Comparison of ENCODE assay signal across 27 cellular contexts in the genomic region with DNA sequence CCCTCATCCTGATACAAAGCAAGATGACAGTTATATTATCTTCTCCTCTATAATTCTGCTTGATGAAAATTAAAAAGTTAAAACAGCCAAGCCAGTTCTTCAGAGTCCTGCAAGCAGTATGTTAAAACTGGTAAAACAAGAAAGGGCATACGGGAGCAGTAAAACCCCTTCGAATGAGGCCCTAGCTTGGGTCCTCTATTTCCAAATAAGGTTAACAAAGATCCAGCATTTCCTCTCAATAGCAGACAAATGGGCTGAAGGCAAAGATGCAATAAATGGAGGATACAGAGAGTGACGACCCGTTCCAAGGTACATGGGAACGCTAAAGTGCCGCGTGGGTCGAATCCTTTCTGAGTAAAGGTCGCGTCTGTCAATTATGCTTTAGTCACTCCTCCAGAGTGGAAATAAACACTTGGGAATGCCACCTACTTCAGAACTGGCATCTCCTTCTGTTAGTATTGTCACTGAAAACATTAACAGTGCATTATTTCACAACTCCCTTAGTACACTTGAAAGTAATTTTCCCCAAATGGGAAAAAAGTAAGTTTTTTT. TPM values are rescaled to one million over a fixed set of nuclear protein-coding genes. Genes with fewer than 3 reads are reported as not detected.
DNase-seq lines count a peak whose midpoint lies in the region; ATAC-seq, FAIRE-seq and TF ChIP-seq lines count a peak whose summit lies in the region.
"Had no signal": no experiment of that assay in that cellular context is flagged by ENCODE, and none has a peak within 500 bp of the region (broad histone marks: within the 10 kb centered on the region; RNA-seq: fewer than 3 reads in every experiment).

No MANE protein-coding gene starts in this region.

- TF ChIP-seq CTCF in heart left ventricle (IDR thresholded peaks at IDR 0.05): no peak
- no peak for TF ChIP-seq CTCF in H1 (IDR thresholded peaks at IDR 0.05; ENCODE audit: control extremely low read depth in 1 of 3, insufficient read depth in 1 of 3, low read depth in 1 of 3, low read length in 3 of 3)
- TF ChIP-seq CTCF in lung (IDR thresholded peaks at IDR 0.05; ENCODE audit: control extremely low read depth, extremely low read depth): no peak
- TF ChIP-seq CTCF in transverse colon (IDR thresholded peaks at IDR 0.05): no peak
- TF ChIP-seq CTCF in foreskin fibroblast (IDR thresholded peaks at IDR 0.05; ENCODE audit: low read depth, low read length): no peak

- H3K9me3 ChIP-seq in heart left ventricle: peaks cover 0 to 8% (median 0%) of the 10 kb centered on the region in 12 donors
- no peaks in the 10 kb centered on the region for H3K9me3 ChIP-seq in H1 (ENCODE audit: insufficient read depth in 2 of 2, low read depth in 1 of 2, low read length in 1 of 2)
- peaks cover 0 to 3% of the 10 kb centered on the region in 2 donors for H3K9me3 ChIP-seq in lung (ENCODE audit: control insufficient read depth in 2 of 2, insufficient read depth in 1 of 2, low read length in 1 of 2)
- no peaks in the 10 kb centered on the region for H3K9me3 ChIP-seq in transverse colon
- H3K9me3 ChIP-seq: body of pancreas, esophagus muscularis mucosa, vagina had no signal

- in situ Hi-C loops in transverse colon (cut with MboI; ENCODE audit: low pct_ligation_motif_present in 1 of 4, low pct_unique_long_range_greater_than_20kb in 1 of 4, low sequenced_read_pairs in 3 of 4): no loop called here

- no peak overlapping the region for H3K18ac ChIP-seq in H1 (ENCODE audit: extremely low read depth, low read length)

- TF ChIP-seq POLR2A in heart left ventricle (IDR thresholded peaks at IDR 0.05) (no peak), H1 (IDR thresholded peaks at IDR 0.05; ENCODE audit: control extremely low read depth in 1 of 2, low read depth in 2 of 2, low read length in 2 of 2) (no peak), transverse colon (IDR thresholded peaks at IDR 0.05) (no peak)

- H2AFZ ChIP-seq in H1 (ENCODE audit: low read length): no peak overlapping the region

- no peak overlapping the region for H3K56ac ChIP-seq in H1 (replicated peaks; ENCODE audit: insufficient read length, low read depth, low read length)

- H3K14ac ChIP-seq in H1 (ENCODE audit: insufficient read length): no peak overlapping the region

- no peak overlapping the region for H4K91ac ChIP-seq in H1 (replicated peaks; ENCODE audit: insufficient read length, low read length)

- FAIRE-seq in H1 (lab: Jason Lieb, UNC): peak; percentile 72
- FAIRE-seq: H54 had no signal

- no peak overlapping the region for H2BK20ac ChIP-seq in H1 (ENCODE audit: low read length)

- no peak overlapping the region for H4K8ac ChIP-seq in H1 (ENCODE audit: extremely low read depth, insufficient read depth, low read length)

- peaks cover 0 to 53% of the 10 kb centered on the region in 2 experiments; a peak in 2 of 4 replicates for H3K79me2 ChIP-seq in H1 (ENCODE audit: control insufficient read depth in 1 of 2, insufficient read depth in 2 of 2, low read length in 2 of 2)

- 0 out of 4 replicates have a peak overlapping the region, but pooled peaks have one; percentile 22 to 23 for H3K4me2 ChIP-seq in H1 (ENCODE audit: insufficient read depth in 1 of 2, low read depth in 2 of 2, low read length in 2 of 2)

- no peak overlapping the region for H2BK12ac ChIP-seq in H1 (ENCODE audit: low read depth, low read length)

- H3K4me1 ChIP-seq in heart left ventricle (peaks cover 0 to 17% (median 1%) of the 10 kb centered on the region in 12 donors), H1 (replicated peaks in 1 of 4; ENCODE audit: control insufficient read depth in 3 of 4, insufficient read depth in 4 of 4, low read length in 3 of 4) (peaks cover 0 to 8% (median 3%) of the 10 kb centered on the region in 4 experiments; a peak in 5 of 7 replicates), lung (ENCODE audit: control insufficient read depth in 2 of 2, insufficient read depth in 2 of 2, low read length in 2 of 2) (peaks cover 0 to 1% of the 10 kb centered on the region in 2 donors), transverse colon (peaks cover 0 to 69% (median 36%) of the 10 kb centered on the region in 4 donors)
- H3K4me1 ChIP-seq: body of pancreas, foreskin keratinocyte had no signal

- H2BK15ac ChIP-seq in H1 (ENCODE audit: low read length): no peak overlapping the region

- no peak overlapping the region for H2BK120ac ChIP-seq in H1 (replicated peaks; ENCODE audit: low read depth, low read length)

- no peak for TF ChIP-seq EP300 in H1 (IDR thresholded peaks at IDR 0.05; ENCODE audit: borderline replicate concordance in 1 of 2, low read depth in 2 of 2, low read length in 2 of 2)
- no peak for TF ChIP-seq EP300 in transverse colon (IDR thresholded peaks at IDR 0.05; ENCODE audit: low read depth)

- no peak overlapping the region for H3K4ac ChIP-seq in H1 (replicated peaks; ENCODE audit: insufficient read length, low read depth, low read length)

- CTCF ChIA-PET in H1 (lab: Charles Lee; ENCODE audit: partially characterized antibody): interaction anchor here (0.7 kb wide), 1 partner anchor 57 kb away, joined by 3 read pairs; no protein-coding TSS in a partner anchor

- H3K4me3 ChIP-seq in heart left ventricle (peak overlapping the region in 1 of 12 donors; percentile 12), H1 (ENCODE audit: extremely low read depth in 1 of 4, insufficient read depth in 2 of 4, low read depth in 3 of 4, low read length in 4 of 4) (no peak overlapping the region), lung (no peak overlapping the region), transverse colon (no peak overlapping the region), foreskin fibroblast (ENCODE audit: low read depth in 1 of 2, low read length in 2 of 2) (no peak overlapping the region)
- H3K4me3 ChIP-seq: body of pancreas, esophagus muscularis mucosa, vagina had no signal

- no peak overlapping the region for H3K23ac ChIP-seq in H1 (ENCODE audit: insufficient read length)

- DNase-seq in heart left ventricle: no peak
- DNase-seq in cardiac septum (ENCODE audit: low spot score): no peak
- DNase-seq in H1 (ENCODE audit: low read depth in 1 of 2, low spot score in 2 of 2): no peak
- DNase-seq in lung (ENCODE audit: low spot score): no peak
- DNase-seq in transverse colon: peak; percentile 50
- DNase-seq in foreskin fibroblast: no peak
- DNase-seq in NCI-H2171 treated with DMSO at 0.1 percent for 48 hours (lab: John Stamatoyannopoulos, UW): no peak
- DNase-seq in DMS53 treated with DMSO at 0.1 percent for 48 hours (lab: John Stamatoyannopoulos, UW; ENCODE audit: unreplicated experiment): no peak
- DNase-seq: activated CD4-positive, alpha-beta T cell treated with anti-CD3 and anti-CD28 coated beads for 36 hours; activated CD8-positive, alpha-beta T cell treated with anti-CD3 and anti-CD28 coated beads, Interleukin-2, amount 10 ng/mL, durations not matched to agents 7 days and 5 days; activated naive CD4-positive, alpha-beta T cell treated with anti-CD3 and anti-CD28 coated beads, Interleukin-2, amount 50 U/mL, for 16 hours; body of pancreas; CD4-positive, CD25-positive, alpha-beta regulatory T cell; cerebellar nuclear complex; DND-41; foreskin keratinocyte; Karpas-422; midbrain; naive thymus-derived CD4-positive, alpha-beta T cell; NCI-H2029 treated with DMSO at 0.1 percent for 48 hours; NCI-H748 treated with DMSO at 0.1 percent for 48 hours; stimulated activated naive CD4-positive, alpha-beta T cell had no signal

- ATAC-seq in heart left ventricle (peak in 3 of 4 donors; percentile 35 to 89 (median 64)), lung (ENCODE audit: insufficient read depth, low FRiP score) (peak; percentile 34)
- ATAC-seq: activated CD4-positive, alpha-beta T cell treated with anti-CD3 and anti-CD28 coated beads for 36 hours; activated CD8-positive, alpha-beta T cell treated with anti-CD3 and anti-CD28 coated beads, Interleukin-2, amount 10 ng/mL, durations not matched to agents 7 days and 5 days; activated T-helper 17 cell treated with anti-CD3 and anti-CD28 coated beads, Interleukin-2, amount 50 U/mL, for 72 hours; body of pancreas; foreskin keratinocyte; naive thymus-derived CD4-positive, alpha-beta T cell; Panc1 had no signal

- no peak overlapping the region for H2AK5ac ChIP-seq in H1 (ENCODE audit: low read depth, low read length)

- intact Hi-C loops in heart left ventricle (cut with DNase I) (no loop called here), cardiac septum (cut with DNase I) (no loop called here), transverse colon (cut with DNase I; ENCODE audit: low total_unique reads) (no loop called here)

- H3K27me3 ChIP-seq in heart left ventricle (no peaks in the 10 kb centered on the region), H1 (replicated peaks in 1 of 4; ENCODE audit: control insufficient read depth in 3 of 4, extremely low read depth in 1 of 4, insufficient read depth in 3 of 4, low read length in 3 of 4) (no peaks in the 10 kb centered on the region), lung (ENCODE audit: control insufficient read depth, insufficient read depth) (no peaks in the 10 kb centered on the region), transverse colon (no peaks in the 10 kb centered on the region)
- H3K27me3 ChIP-seq: body of pancreas, esophagus muscularis mucosa, foreskin keratinocyte, vagina had no signal

- POLR2A ChIA-PET in H1 (lab: Charles Lee; ENCODE audit: partially characterized antibody): interaction anchor here (2.2 kb wide), 1 partner anchor 25 kb away, joined by 9 read pairs; a partner anchor contains a TSS

- 45 to 65% (median 61%) methylated on average over 10 of the region's 10 CpGs for WGBS in heart left ventricle, 4 donors
- WGBS in H1 (ENCODE audit: extremely low coverage in 1 of 2, insufficient coverage in 1 of 2, insufficient read length in 1 of 2, insufficient replicate concordance in 2 of 2, low coverage in 1 of 2, low lambda C conversion rate in 2 of 2, missing lambda C conversion rate in 1 of 2), 2 experiments: 62% methylated on average over 10 of the region's 10 CpGs; no CpG with 5 or more reads in 1 of the 2 experiments
- WGBS in lung, 2 donors: 65 to 74% methylated on average over 10 of the region's 10 CpGs
- 38 to 41% methylated on average over 4 to 10 of the region's 10 CpGs for WGBS in transverse colon (ENCODE audit: low coverage in 1 of 2), 2 donors

- TF ChIP-seq RAD21 in H1 (IDR thresholded peaks at IDR 0.05 in 1 of 2, conservative IDR thresholded peaks at IDR 0.05 in 1 of 2; ENCODE audit: low read depth in 2 of 2, low read length in 2 of 2): no peak

- no peaks in the 10 kb centered on the region for H3K23me2 ChIP-seq in H1 (ENCODE audit: low read depth, low read length)

- H4K5ac ChIP-seq in H1 (ENCODE audit: insufficient read length, low read depth, low read length): no peak overlapping the region

- no peaks in the 10 kb centered on the region for H4K20me1 ChIP-seq in H1 (replicated peaks in 1 of 2; ENCODE audit: control insufficient read depth in 1 of 2, insufficient read depth in 2 of 2, low read length in 2 of 2)

- no peaks in the 10 kb centered on the region; the same call in 1 of the 2 replicates for H3K79me1 ChIP-seq in H1 (ENCODE audit: low read depth, low read length)

- H3K36me3 ChIP-seq in heart left ventricle: no peaks in the 10 kb centered on the region
- no peaks in the 10 kb centered on the region for H3K36me3 ChIP-seq in H1 (ENCODE audit: control insufficient read depth in 2 of 4, insufficient read depth in 4 of 4, low read length in 3 of 4)
- no peaks in the 10 kb centered on the region for H3K36me3 ChIP-seq in lung (ENCODE audit: control insufficient read depth in 2 of 2, insufficient read depth in 2 of 2, low read length in 2 of 2)
- H3K36me3 ChIP-seq in transverse colon: no peaks in the 10 kb centered on the region
- H3K36me3 ChIP-seq: esophagus muscularis mucosa, vagina had no signal

- no peak overlapping the region for H2BK5ac ChIP-seq in H1 (ENCODE audit: low read depth, low read length)

- H3K9ac ChIP-seq in H1 (replicated peaks in 1 of 4; ENCODE audit: extremely low read depth in 1 of 4, low read depth in 3 of 4, low read length in 3 of 4): peak overlapping the region in 1 of 4 experiments; percentile 39; a peak in 2 of 7 replicates

- peak overlapping the region in 1 of 12 donors; percentile 5 for H3K27ac ChIP-seq in heart left ventricle
- no peak overlapping the region; the same call in 1 of the 2 replicates for H3K27ac ChIP-seq in H1 (ENCODE audit: low read depth, low read length)
- no peak overlapping the region for H3K27ac ChIP-seq in lung (ENCODE audit: low read depth in 1 of 2, low read length in 1 of 2)
- H3K27ac ChIP-seq in transverse colon: peak overlapping the region in 1 of 4 donors; percentile 35
- H3K27ac ChIP-seq: body of pancreas, esophagus muscularis mucosa, foreskin keratinocyte, vagina had no signal

RNA-seq across cellular contexts. Expression of a gene that starts 24.7 kb away (rescaled TPM):
- total RNA-seq in heart left ventricle (10 to 100 TPM; 19.3 to 35.0 (median 25.7) TPM), cardiac septum (21.3 TPM), lung (10 to 100 TPM; 18.2 to 66.2 TPM), transverse colon (10 to 100 TPM in 3 of 4 donors, 1 to 10 TPM in 1; 9.0 to 57.1 (median 27.7) TPM)
- polyA plus RNA-seq in heart left ventricle (10 to 100 TPM in 1 of 2 donors, 1 to 10 TPM in 1; 7.1 to 18.2 TPM), H1 (2011; rRNA removed) (7.6 and 9.9 TPM in 2 replicates), lung (10 to 100 TPM in 1 of 2 donors, 1 to 10 TPM in 1; 5.7 to 11.5 TPM)
- total RNA-seq in H1 (2021; fragmentation: NEBNext Ultra II Directional; extraction: Animal tissue kit (Norgen Biotek cat#: 25700)): 21.2 and 22.5 TPM in 2 replicates
- polyA plus RNA-seq in H1 (2011; cell fraction: cytosol; rRNA removed): 9.6 TPM
- 17.3 TPM for polyA plus RNA-seq in H1 (2011; cell fraction: nucleus; rRNA removed)
- 9.6 to 15.4 TPM (median 12.0 TPM) in 4 replicates for polyA plus RNA-seq in H1 (2012, experiment 1 of 2)
- polyA plus RNA-seq in H1 (2012, experiment 2 of 2): 1.8 TPM
- 13.6 TPM for polyA plus RNA-seq in H1 (2013, experiment 1 of 2)
- polyA plus RNA-seq in H1 (2013, experiment 2 of 2): 13.9 TPM
- 55.0 and 72.9 TPM in 2 replicates for polyA minus RNA-seq in H1 (2011; rRNA and poly(A)+ RNA removed)
- polyA minus RNA-seq in H1 (2011; cell fraction: cytosol; rRNA and poly(A)+ RNA removed): 14.3 TPM
- polyA minus RNA-seq in H1 (2011; cell fraction: nucleus; rRNA and poly(A)+ RNA removed): 145 TPM
